In the genomic region with DNA sequence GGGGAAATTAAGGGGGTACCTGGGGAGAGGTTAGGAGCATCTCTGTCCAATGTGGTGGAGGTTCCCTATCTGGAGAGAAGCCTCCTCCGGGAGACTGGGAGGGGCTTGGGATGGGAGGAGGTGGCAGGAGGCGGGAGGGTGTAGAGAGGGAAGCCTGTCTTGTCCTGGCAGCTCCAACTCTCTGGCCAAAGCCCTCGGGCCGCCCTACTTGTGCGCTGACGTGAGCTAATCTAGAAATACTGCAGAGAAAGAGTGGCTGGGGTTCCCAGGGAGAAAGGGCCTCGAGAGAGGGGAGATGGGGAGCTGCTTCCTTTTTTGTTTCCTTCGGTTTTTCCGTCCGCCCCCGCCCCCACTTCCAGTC, we compare ENCODE assay signal across 20 cellular contexts. TPM values are rescaled to one million over a fixed set of nuclear protein-coding genes. Genes with fewer than 3 reads are reported as not detected.
A peak's percentile ranks its signal among the peaks of the same experiment; 100 is the strongest.
DNase-seq lines count a peak whose midpoint lies in the region; ATAC-seq and TF ChIP-seq lines count a peak whose summit lies in the region.
"Had no signal": no experiment of that assay in that cellular context is flagged by ENCODE, and none has a peak within 500 bp of the region (broad histone marks: within the 10 kb centered on the region; RNA-seq: fewer than 3 reads in every experiment).

No MANE protein-coding gene starts in this region.

- intact Hi-C loops in activated T-helper 1 cell treated with anti-CD3 and anti-CD28 coated beads, Interleukin-12 subunit alpha, Interleukin-12 subunit beta, Interleukin-2, Interleukin-4 antibody, amounts not matched to agents 30 ng/mL and 10 ng/mL and 1 ng/mL, durations not matched to agents 14 hours and 24 hours and 36 hours (cut with micrococcal nuclease), result no loop called here
- intact Hi-C loops in transverse colon (cut with DNase I; ENCODE audit: low total_unique reads), result no loop called here

- H3K36me3 ChIP-seq in iPS-18a (ENCODE audit: control insufficient read depth, low read depth, low read length) (no peaks in the 10 kb centered on the region), transverse colon (no peaks in the 10 kb centered on the region)
- H3K36me3 ChIP-seq: ascending aorta had no signal

- H3K27me3 Mint-ChIP-seq in activated naive CD8-positive, alpha-beta T cell treated with anti-CD3 and anti-CD28 coated beads, Interleukin-2, amount 10 ng/mL, durations not matched to agents 7 days and 5 days, result peaks cover 86% of the 10 kb centered on the region
- peaks cover 87% of the 10 kb centered on the region for H3K27me3 Mint-ChIP-seq in activated naive CD8-positive, alpha-beta T cell treated with anti-CD3 and anti-CD28 coated beads for 36 hours
- peaks cover 80% of the 10 kb centered on the region for H3K27me3 Mint-ChIP-seq in activated T-helper 1 cell treated with anti-CD3 and anti-CD28 coated beads, Interleukin-12 subunit alpha, Interleukin-12 subunit beta, Interleukin-2, Interleukin-4 antibody, amounts not matched to agents 30 ng/mL and 10 ng/mL and 1 ng/mL, durations not matched to agents 14 hours and 24 hours and 36 hours (ENCODE audit: insufficient read depth)

- H3K27ac ChIP-seq in iPS-18a (ENCODE audit: low read length), result no peak overlapping the region
- H3K27ac ChIP-seq in temporal lobe (ENCODE audit: low read depth, low read length), result peak overlapping the region; percentile 3
- no peak overlapping the region for H3K27ac ChIP-seq in transverse colon
- H3K27ac ChIP-seq: ascending aorta, SK-N-MC had no signal

- TF ChIP-seq EP300 in transverse colon (IDR thresholded peaks at IDR 0.05; ENCODE audit: low read depth), result no peak

- no peak for ATAC-seq in activated naive CD8-positive, alpha-beta T cell treated with anti-CD3 and anti-CD28 coated beads, Interleukin-2, amount 10 ng/mL, durations not matched to agents 7 days and 5 days (ENCODE audit: low read depth)
- ATAC-seq: CD8-positive, alpha-beta T cell; left cardiac atrium had no signal

- in situ Hi-C loops in transverse colon (cut with MboI; ENCODE audit: low pct_ligation_motif_present in 1 of 4, low pct_unique_long_range_greater_than_20kb in 1 of 4, low sequenced_read_pairs in 3 of 4), result no loop called here

- H3K4me3 ChIP-seq in iPS-18a (ENCODE audit: low read length) (peak overlapping the region; percentile 26), transverse colon (no peak overlapping the region)
- H3K4me3 ChIP-seq: ascending aorta, SK-N-MC had no signal

- peaks cover 3% of the 10 kb centered on the region for H3K36me3 Mint-ChIP-seq in activated naive CD8-positive, alpha-beta T cell treated with anti-CD3 and anti-CD28 coated beads, Interleukin-2, amount 10 ng/mL, durations not matched to agents 7 days and 5 days
- no peaks in the 10 kb centered on the region for H3K36me3 Mint-ChIP-seq in activated naive CD8-positive, alpha-beta T cell treated with anti-CD3 and anti-CD28 coated beads for 36 hours
- H3K36me3 Mint-ChIP-seq in activated T-helper 1 cell treated with anti-CD3 and anti-CD28 coated beads, Interleukin-12 subunit alpha, Interleukin-12 subunit beta, Interleukin-2, Interleukin-4 antibody, amounts not matched to agents 30 ng/mL and 10 ng/mL and 1 ng/mL, durations not matched to agents 14 hours and 24 hours and 36 hours (ENCODE audit: low read depth), result peaks cover 6% of the 10 kb centered on the region
- H3K36me3 Mint-ChIP-seq: CD8-positive, alpha-beta T cell had no signal

- no peak for TF ChIP-seq CTCF in transverse colon (IDR thresholded peaks at IDR 0.05)

- H3K4me3 Mint-ChIP-seq in activated naive CD8-positive, alpha-beta T cell treated with anti-CD3 and anti-CD28 coated beads, Interleukin-2, amount 10 ng/mL, durations not matched to agents 7 days and 5 days, result no peak overlapping the region
- no peak overlapping the region for H3K4me3 Mint-ChIP-seq in activated naive CD8-positive, alpha-beta T cell treated with anti-CD3 and anti-CD28 coated beads for 36 hours
- no peak overlapping the region for H3K4me3 Mint-ChIP-seq in activated T-helper 1 cell treated with anti-CD3 and anti-CD28 coated beads, Interleukin-12 subunit alpha, Interleukin-12 subunit beta, Interleukin-2, Interleukin-4 antibody, amounts not matched to agents 30 ng/mL and 10 ng/mL and 1 ng/mL, durations not matched to agents 14 hours and 24 hours and 36 hours
- H3K4me3 Mint-ChIP-seq: activated CD4-positive, alpha-beta T cell treated with anti-CD3 and anti-CD28 coated beads, Interleukin-2, amount 10 ng/mL, durations not matched to agents 24 days and 14 days; CD8-positive, alpha-beta T cell had no signal

- H3K4me1 ChIP-seq in iPS-18a (ENCODE audit: control insufficient read depth, low read depth, low read length) (peaks cover 18% of the 10 kb centered on the region), transverse colon (peaks cover 0 to 11% (median 4%) of the 10 kb centered on the region in 4 donors)

- H3K27me3 ChIP-seq in iPS-18a (ENCODE audit: control insufficient read depth, insufficient read depth, low read length), result peaks cover 100% of the 10 kb centered on the region
- peaks cover 100% of the 10 kb centered on the region for H3K27me3 ChIP-seq in transverse colon

- peaks cover 26% of the 10 kb centered on the region for H3K4me1 Mint-ChIP-seq in activated naive CD8-positive, alpha-beta T cell treated with anti-CD3 and anti-CD28 coated beads, Interleukin-2, amount 10 ng/mL, durations not matched to agents 7 days and 5 days
- H3K4me1 Mint-ChIP-seq in activated naive CD8-positive, alpha-beta T cell treated with anti-CD3 and anti-CD28 coated beads for 36 hours, result peaks cover 27% of the 10 kb centered on the region
- peaks cover 29% of the 10 kb centered on the region for H3K4me1 Mint-ChIP-seq in activated T-helper 1 cell treated with anti-CD3 and anti-CD28 coated beads, Interleukin-12 subunit alpha, Interleukin-12 subunit beta, Interleukin-2, Interleukin-4 antibody, amounts not matched to agents 30 ng/mL and 10 ng/mL and 1 ng/mL, durations not matched to agents 14 hours and 24 hours and 36 hours (ENCODE audit: low read depth)

- DNase-seq in activated naive CD8-positive, alpha-beta T cell treated with anti-CD3 and anti-CD28 coated beads, Interleukin-2, amount 10 ng/mL, durations not matched to agents 7 days and 5 days, result no peak
- DNase-seq in activated naive CD8-positive, alpha-beta T cell treated with anti-CD3 and anti-CD28 coated beads for 36 hours, result no peak
- no peak for DNase-seq in activated T-helper 1 cell treated with anti-CD3 and anti-CD28 coated beads, Interleukin-12 subunit alpha, Interleukin-12 subunit beta, Interleukin-2, Interleukin-4 antibody, amounts not matched to agents 30 ng/mL and 10 ng/mL and 1 ng/mL, durations not matched to agents 14 hours and 24 hours and 36 hours (ENCODE audit: low spot score)
- DNase-seq in transverse colon, result no peak
- DNase-seq in stimulated activated CD8-positive, alpha-beta memory T cell treated with anti-CD3 and anti-CD28 coated beads, Interleukin-4, amount 100 ng/mL, for 48 hours, result no peak
- DNase-seq in NCI-H524 treated with DMSO at 0.1 percent for 48 hours (lab: John Stamatoyannopoulos, UW), result no peak
- DNase-seq: ACHN; CD8-positive, alpha-beta T cell; left cardiac atrium; midbrain; NCI-H1048; NCI-H82; stimulated activated naive CD4-positive, alpha-beta T cell treated with Interleukin-2 at 50 U/mL for 16 hours had no signal

- H3K9ac ChIP-seq in iPS-18a (ENCODE audit: low read length), result no peak overlapping the region

- TF ChIP-seq POLR2A in transverse colon (IDR thresholded peaks at IDR 0.05), result no peak

- POLR2A ChIA-PET in activated naive CD8-positive, alpha-beta T cell treated with anti-CD3 and anti-CD28 coated beads, Interleukin-2, amount 10 ng/mL, durations not matched to agents 7 days and 5 days (lab: Charles Lee), result no interaction called here

- no peaks in the 10 kb centered on the region for H3K9me3 Mint-ChIP-seq in activated naive CD8-positive, alpha-beta T cell treated with anti-CD3 and anti-CD28 coated beads, Interleukin-2, amount 10 ng/mL, durations not matched to agents 7 days and 5 days
- H3K9me3 Mint-ChIP-seq in activated naive CD8-positive, alpha-beta T cell treated with anti-CD3 and anti-CD28 coated beads for 36 hours, result peaks cover 1% of the 10 kb centered on the region
- H3K9me3 Mint-ChIP-seq in activated T-helper 1 cell treated with anti-CD3 and anti-CD28 coated beads, Interleukin-12 subunit alpha, Interleukin-12 subunit beta, Interleukin-2, Interleukin-4 antibody, amounts not matched to agents 30 ng/mL and 10 ng/mL and 1 ng/mL, durations not matched to agents 14 hours and 24 hours and 36 hours, result no peaks in the 10 kb centered on the region
- H3K9me3 Mint-ChIP-seq: CD8-positive, alpha-beta T cell; type B pancreatic cell had no signal

- WGBS in transverse colon (ENCODE audit: low coverage in 1 of 2), 2 donors, result 0 to 9% methylated on average over 1 to 11 of the region's 11 CpGs

- peak overlapping the region; percentile 1 for H3K27ac Mint-ChIP-seq in activated naive CD8-positive, alpha-beta T cell treated with anti-CD3 and anti-CD28 coated beads, Interleukin-2, amount 10 ng/mL, durations not matched to agents 7 days and 5 days
- H3K27ac Mint-ChIP-seq in activated naive CD8-positive, alpha-beta T cell treated with anti-CD3 and anti-CD28 coated beads for 36 hours, result no peak overlapping the region
- peak overlapping the region; percentile 38 for H3K27ac Mint-ChIP-seq in activated T-helper 1 cell treated with anti-CD3 and anti-CD28 coated beads, Interleukin-12 subunit alpha, Interleukin-12 subunit beta, Interleukin-2, Interleukin-4 antibody, amounts not matched to agents 30 ng/mL and 10 ng/mL and 1 ng/mL, durations not matched to agents 14 hours and 24 hours and 36 hours
- H3K27ac Mint-ChIP-seq: CD8-positive, alpha-beta T cell; type B pancreatic cell had no signal

- peaks cover under 1% of the 10 kb centered on the region for H3K9me3 ChIP-seq in iPS-18a (ENCODE audit: control insufficient read depth, low read depth, low read length)
- H3K9me3 ChIP-seq in transverse colon, result no peaks in the 10 kb centered on the region
- H3K9me3 ChIP-seq: ascending aorta had no signal

RNA-seq across cellular contexts. Expression of a gene that starts 1.6 kb away (rescaled TPM):
- not detected for total RNA-seq in activated naive CD8-positive, alpha-beta T cell treated with anti-CD3 and anti-CD28 coated beads, Interleukin-2, amount 10 ng/mL, durations not matched to agents 7 days and 5 days
- total RNA-seq in activated naive CD8-positive, alpha-beta T cell treated with anti-CD3 and anti-CD28 coated beads for 36 hours, result not detected
- total RNA-seq in activated T-helper 1 cell treated with anti-CD3 and anti-CD28 coated beads, Interleukin-12 subunit alpha, Interleukin-12 subunit beta, Interleukin-2, Interleukin-4 antibody, amounts not matched to agents 30 ng/mL and 10 ng/mL and 1 ng/mL, durations not matched to agents 14 hours and 24 hours and 36 hours, result not detected in 2 replicates
- total RNA-seq in temporal lobe (5.9 TPM), transverse colon (not detected)
- total RNA-seq: activated CD4-positive, alpha-beta T cell treated with anti-CD3 and anti-CD28 coated beads, Interleukin-2, amount 10 ng/mL, durations not matched to agents 24 days and 14 days; ascending aorta; left cardiac atrium; renal cortical epithelial cell had no signal

RNA-seq across cellular contexts. Expression of a gene that starts 25.6 kb away (rescaled TPM):
- 10 to 100 TPM; 10.4 to 11.9 TPM for total RNA-seq in activated naive CD8-positive, alpha-beta T cell treated with anti-CD3 and anti-CD28 coated beads, Interleukin-2, amount 10 ng/mL, durations not matched to agents 7 days and 5 days
- 1 to 10 TPM; 7.3 to 7.5 TPM for total RNA-seq in activated naive CD8-positive, alpha-beta T cell treated with anti-CD3 and anti-CD28 coated beads for 36 hours
- 14.9 and 15.2 TPM in 2 replicates for total RNA-seq in activated T-helper 1 cell treated with anti-CD3 and anti-CD28 coated beads, Interleukin-12 subunit alpha, Interleukin-12 subunit beta, Interleukin-2, Interleukin-4 antibody, amounts not matched to agents 30 ng/mL and 10 ng/mL and 1 ng/mL, durations not matched to agents 14 hours and 24 hours and 36 hours
- total RNA-seq in temporal lobe, result 9.3 TPM
- total RNA-seq in transverse colon, result 10 to 100 TPM in 3 of 4 donors, 1 to 10 TPM in 1; 7.2 to 21.3 (median 11.4) TPM
